Comparison of ENCODE assay signal across 17 cellular contexts in the genomic region with DNA sequence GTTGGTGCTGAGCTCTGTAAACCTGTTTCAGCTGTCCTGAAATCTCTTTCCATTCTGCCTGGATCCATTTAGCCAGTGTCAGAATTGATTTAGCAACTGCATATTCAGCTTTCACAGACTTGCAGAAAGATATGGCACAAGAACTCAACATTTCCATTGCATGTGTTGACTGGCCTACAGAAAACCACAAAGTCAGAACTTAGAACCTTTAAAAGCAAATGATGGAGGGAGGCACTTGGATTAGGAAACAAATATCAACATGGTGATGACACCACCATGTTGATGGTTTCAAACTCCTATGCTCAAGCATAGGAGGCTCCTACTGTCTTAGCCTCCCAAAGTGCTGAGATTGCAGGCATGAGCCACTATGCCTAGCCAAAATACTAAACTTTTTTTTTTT. TPM values are rescaled to one million over a fixed set of nuclear protein-coding genes. Genes with fewer than 3 reads are reported as not detected.
DNase-seq lines count a peak whose midpoint lies in the region; ATAC-seq and TF ChIP-seq lines count a peak whose summit lies in the region.
"Had no signal": no experiment of that assay in that cellular context is flagged by ENCODE, and none has a peak within 500 bp of the region (broad histone marks: within the 10 kb centered on the region; RNA-seq: fewer than 3 reads in every experiment).

No MANE protein-coding gene starts in this region.

- peak in 3 of 4 donors; percentile 16 to 57 (median 25) for ATAC-seq in psoas muscle
- ATAC-seq: K562, PC-3 had no signal

- no peak for TF ChIP-seq CTCF in psoas muscle (IDR thresholded peaks at IDR 0.05)

- peak overlapping the region; percentile 10 for H3K27ac Mint-ChIP-seq in activated naive CD4-positive, alpha-beta T cell treated with anti-CD3 and anti-CD28 coated beads for 36 hours
- H3K27ac Mint-ChIP-seq: H9 had no signal

- H3K36me3 Mint-ChIP-seq in activated naive CD4-positive, alpha-beta T cell treated with anti-CD3 and anti-CD28 coated beads for 36 hours (ENCODE audit: low read depth): peaks cover 47% of the 10 kb centered on the region

- H3K4me3 ChIP-seq in adipocyte (ENCODE audit: low read length) (no peak overlapping the region), psoas muscle (no peak overlapping the region)
- H3K4me3 ChIP-seq: K562 had no signal

- H3K27me3 Mint-ChIP-seq in activated naive CD4-positive, alpha-beta T cell treated with anti-CD3 and anti-CD28 coated beads for 36 hours (ENCODE audit: low read depth): no peaks in the 10 kb centered on the region
- H3K27me3 Mint-ChIP-seq: CD4-positive, alpha-beta memory T cell had no signal

- H3K4me1 ChIP-seq in adipocyte (ENCODE audit: control insufficient read depth, insufficient read depth, low read length) (peaks cover 8% of the 10 kb centered on the region), psoas muscle (no peaks in the 10 kb centered on the region)

- intact Hi-C loops in activated naive CD4-positive, alpha-beta T cell treated with anti-CD3 and anti-CD28 coated beads for 36 hours (cut with micrococcal nuclease): no loop called here
- intact Hi-C loops in psoas muscle (cut with DNase I): loop anchor here (5.0 to 10.0 kb wide), 2 partner anchors 36 to 49 kb away; a partner anchor contains a TSS

- no peak overlapping the region for H3K4me3 Mint-ChIP-seq in activated naive CD4-positive, alpha-beta T cell treated with anti-CD3 and anti-CD28 coated beads for 36 hours
- H3K4me3 Mint-ChIP-seq: CD4-positive, alpha-beta memory T cell; H9 had no signal

- no peaks in the 10 kb centered on the region for H3K9me3 Mint-ChIP-seq in activated naive CD4-positive, alpha-beta T cell treated with anti-CD3 and anti-CD28 coated beads for 36 hours
- H3K9me3 Mint-ChIP-seq: CD4-positive, alpha-beta memory T cell; H9 had no signal

- H3K27me3 ChIP-seq in adipocyte (replicated peaks; ENCODE audit: control insufficient read depth, insufficient read depth, low read length) (no peaks in the 10 kb centered on the region), psoas muscle (ENCODE audit: insufficient read depth in 3 of 3, low read length in 2 of 3) (no peaks in the 10 kb centered on the region)

- no peak overlapping the region for H3K9ac ChIP-seq in adipocyte (ENCODE audit: low read length)

- DNase-seq in activated naive CD4-positive, alpha-beta T cell treated with anti-CD3 and anti-CD28 coated beads for 36 hours: no peak
- no peak for DNase-seq in activated naive CD4-positive, alpha-beta T cell treated with anti-CD3 and anti-CD28 coated beads, Interleukin-2, amount 50 U/mL, for 16 hours
- peak; percentile 4 for DNase-seq in LHCN-M2 (ENCODE audit: low read depth)
- DNase-seq in adipocyte (ENCODE audit: low read depth): peak; percentile 73
- no peak for DNase-seq in psoas muscle
- DNase-seq in NCI-H226: no peak
- no peak for DNase-seq in SK-N-DZ (ENCODE audit: low spot score)
- DNase-seq: CD4-positive, alpha-beta memory T cell; DMS79; H9; NCI-H1436 treated with DMSO at 0.1 percent for 48 hours; NCI-H2029 treated with DMSO at 0.1 percent for 48 hours; NCI-H510A treated with DMSO at 0.1 percent for 48 hours; NCI-H82; PC-3 had no signal

- CTCF ChIA-PET in activated naive CD4-positive, alpha-beta T cell treated with anti-CD3 and anti-CD28 coated beads for 36 hours (lab: Charles Lee): interaction anchor here (1.2 kb wide), 1 partner anchor 52 kb away, joined by 5 read pairs; a partner anchor contains a TSS

- peaks cover 4% of the 10 kb centered on the region for H3K4me1 Mint-ChIP-seq in activated naive CD4-positive, alpha-beta T cell treated with anti-CD3 and anti-CD28 coated beads for 36 hours (ENCODE audit: low read depth)
- H3K4me1 Mint-ChIP-seq: H9 had no signal

- H3K9me3 ChIP-seq in adipocyte (ENCODE audit: control insufficient read depth, low read length): no peaks in the 10 kb centered on the region
- H3K9me3 ChIP-seq in psoas muscle: no peaks in the 10 kb centered on the region

- no peak overlapping the region for H3K27ac ChIP-seq in psoas muscle
- H3K27ac ChIP-seq: RWPE1 had no signal

- H3K36me3 ChIP-seq in adipocyte (ENCODE audit: control insufficient read depth, insufficient read depth, low read length, severe bottlenecking) (peaks cover 72% of the 10 kb centered on the region), psoas muscle (ENCODE audit: insufficient read depth in 1 of 2, low read depth in 1 of 2) (peaks cover 19 to 100% of the 10 kb centered on the region in 2 donors)

RNA-seq across cellular contexts. Expression of a gene that starts 52.3 kb away (rescaled TPM):
- total RNA-seq in activated naive CD4-positive, alpha-beta T cell treated with anti-CD3 and anti-CD28 coated beads for 36 hours: 100 to 1,000 TPM; 114 to 123 TPM
- total RNA-seq in LHCN-M2 (2014; rRNA removed): 600 and 709 TPM in 2 replicates
- polyA plus RNA-seq in LHCN-M2 (2012): 300 TPM
- total RNA-seq in psoas muscle: 10 to 100 TPM; 13.2 to 24.6 (median 15.1) TPM
- polyA plus RNA-seq in psoas muscle: 10 to 100 TPM; 15.9 to 22.7 (median 20.1) TPM
- polyA plus RNA-seq in SK-N-DZ (2014; cell fraction: cytosol; rRNA removed): 556 and 583 TPM in 2 replicates
- 211 and 266 TPM in 2 replicates for polyA plus RNA-seq in SK-N-DZ (2014; cell fraction: nucleus; rRNA removed)

Comparison
In these comparisons a context has a peak if more than half of its experiments do, and no peak if none do; other contexts are left out.
1. DNase-seq: peak in LHCN-M2 (single experiment) and adipocyte (single experiment); none in activated naive CD4-positive, alpha-beta T cell treated with anti-CD3 and anti-CD28 coated beads for 36 hours (single experiment), activated naive CD4-positive, alpha-beta T cell treated with anti-CD3 and anti-CD28 coated beads, Interleukin-2, amount 50 U/mL, for 16 hours (single experiment), psoas muscle (0 of 2), NCI-H226 (single experiment) and SK-N-DZ (single experiment).
2. RNA of a gene that starts 52.3 kb away (total RNA-seq): 600 to 709 TPM in LHCN-M2 and 114 to 123 TPM in activated naive CD4-positive, alpha-beta T cell treated with anti-CD3 and anti-CD28 coated beads for 36 hours; 13.2 to 24.6 TPM in psoas muscle; every median in the first group is over 4 times any median in the second.